32 cellular contexts compared by ENCODE assay signal in the genomic region with DNA sequence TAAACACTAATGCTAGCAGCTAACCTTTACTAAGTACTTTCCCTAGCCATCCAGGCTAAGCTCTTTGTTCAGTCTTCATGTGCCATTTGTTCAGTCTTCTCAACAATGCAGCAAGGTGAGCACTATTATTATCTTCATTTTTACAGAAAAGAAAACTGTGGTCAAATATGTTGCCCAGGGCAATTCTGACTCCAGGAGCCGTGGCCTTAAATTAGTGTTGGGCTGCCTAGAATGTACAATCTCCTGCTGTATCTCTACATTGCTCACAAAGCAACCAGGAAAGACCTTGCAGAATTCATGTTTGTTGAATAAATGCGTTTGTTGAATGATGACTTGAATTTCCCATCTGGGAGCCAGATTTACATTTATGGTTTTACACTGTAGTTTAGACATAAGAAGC. TPM values are rescaled to one million over a fixed set of nuclear protein-coding genes. Genes with fewer than 3 reads are reported as not detected.
DNase-seq lines count a peak whose midpoint lies in the region; ATAC-seq and TF ChIP-seq lines count a peak whose summit lies in the region.
"Had no signal": no experiment of that assay in that cellular context is flagged by ENCODE, and none has a peak within 500 bp of the region (broad histone marks: within the 10 kb centered on the region; RNA-seq: fewer than 3 reads in every experiment).

No MANE protein-coding gene starts in this region.

- H3K4me3 ChIP-seq in OCI-LY3 (ENCODE audit: low read length), result no peak overlapping the region
- no peak overlapping the region for H3K4me3 ChIP-seq in effector memory CD4-positive, alpha-beta T cell (ENCODE audit: insufficient read depth, low read depth, low read length, poor library complexity, severe bottlenecking)
- H3K4me3 ChIP-seq: GM23248, left lung, SJCRH30, skin epidermis, thoracic aorta, uterus had no signal

- no peaks in the 10 kb centered on the region for H3K27me3 Mint-ChIP-seq in activated T-cell treated with anti-CD3 and anti-CD28 coated beads, Interleukin-2, amount 50 U/mL, for 4 hours (ENCODE audit: low read depth)
- H3K27me3 Mint-ChIP-seq in stimulated activated memory B cell treated with anti-CD40 and anti-IgM and Interleukin-4, amounts not matched to agents 10 μg/mL and 1 μg/mL and 100 μg/mL, for 72 hours, result no peaks in the 10 kb centered on the region
- H3K27me3 Mint-ChIP-seq: brain; dendritic cell treated with granulocyte-macrophage colony-stimulating factor and Interleukin-4, amounts not matched to agents 40 ng/mL and 50 ng/mL, for 4 days; IgD-negative memory B cell; memory B cell; stimulated activated naive CD8-positive, alpha-beta T cell treated with anti-CD3 and anti-CD28 coated beads, Interleukin-15, amount 100 ng/mL, for 72 hours had no signal

- in situ Hi-C loops in GM13976 (cut with MboI; ENCODE audit: low sequenced_read_pairs, unreplicated experiment), result no loop called here

- H3K27ac ChIP-seq in OCI-LY3 (ENCODE audit: low read length), result no peak overlapping the region
- no peak overlapping the region for H3K27ac ChIP-seq in effector memory CD4-positive, alpha-beta T cell (ENCODE audit: insufficient read depth, low read length, poor library complexity, severe bottlenecking)
- H3K27ac ChIP-seq: GM23248, left lung, parathyroid adenoma, SJCRH30, skin epidermis, thoracic aorta, uterus had no signal

- peaks cover 9% of the 10 kb centered on the region for H3K36me3 Mint-ChIP-seq in activated T-cell treated with anti-CD3 and anti-CD28 coated beads, Interleukin-2, amount 50 U/mL, for 4 hours (ENCODE audit: insufficient read depth)
- H3K36me3 Mint-ChIP-seq in stimulated activated memory B cell treated with anti-CD40 and anti-IgM and Interleukin-4, amounts not matched to agents 10 μg/mL and 1 μg/mL and 100 μg/mL, for 72 hours, result no peaks in the 10 kb centered on the region
- H3K36me3 Mint-ChIP-seq: brain, IgD-negative memory B cell, memory B cell had no signal

- no peaks in the 10 kb centered on the region for H3K9me3 Mint-ChIP-seq in activated T-cell treated with anti-CD3 and anti-CD28 coated beads, Interleukin-2, amount 50 U/mL, for 4 hours
- no peaks in the 10 kb centered on the region for H3K9me3 Mint-ChIP-seq in stimulated activated memory B cell treated with anti-CD40 and anti-IgM and Interleukin-4, amounts not matched to agents 10 μg/mL and 1 μg/mL and 100 μg/mL, for 72 hours
- H3K9me3 Mint-ChIP-seq: brain; dendritic cell treated with granulocyte-macrophage colony-stimulating factor and Interleukin-4, amounts not matched to agents 40 ng/mL and 50 ng/mL, for 4 days; IgD-negative memory B cell; memory B cell had no signal

- no peak for DNase-seq in activated T-cell treated with anti-CD3 and anti-CD28 coated beads, Interleukin-2, amount 50 U/mL, for 4 hours
- no peak for DNase-seq in activated T-cell treated with anti-CD3 and anti-CD28 coated beads, Interleukin-2, amount 50 U/mL, for 48 hours
- DNase-seq in NCI-H1417 (lab: John Stamatoyannopoulos, UW) (peak in 2 of 3 experiments; percentile 64 to 94), GM13976 (ENCODE audit: low spot score) (no peak)
- DNase-seq in effector memory CD4-positive, alpha-beta T cell, result no peak
- DNase-seq: ACHN; activated naive CD4-positive, alpha-beta T cell treated with Interleukin-2 at 50 U/mL for 16 hours; activated T-cell treated with anti-CD3 and anti-CD28 coated beads, Interleukin-2, amount 50 U/mL, for 1 hour; BE2C; DMS53; glutamatergic neuron; GM23248; left lung; NCI-H187; NCI-H226; NCI-H774; RPMI8226; SJCRH30; stimulated activated naive CD8-positive, alpha-beta T cell treated with anti-CD3 and anti-CD28 coated beads, Interleukin-15, amount 100 ng/mL, for 72 hours; SW 1271; uterus had no signal

- H3K27ac Mint-ChIP-seq in stimulated activated memory B cell treated with anti-CD40 and anti-IgM and Interleukin-4, amounts not matched to agents 10 μg/mL and 1 μg/mL and 100 μg/mL, for 72 hours, result no peak overlapping the region
- H3K27ac Mint-ChIP-seq: dendritic cell treated with granulocyte-macrophage colony-stimulating factor and Interleukin-4, amounts not matched to agents 40 ng/mL and 50 ng/mL, for 4 days; IgD-negative memory B cell; memory B cell had no signal

- H3K4me1 Mint-ChIP-seq in activated T-cell treated with anti-CD3 and anti-CD28 coated beads, Interleukin-2, amount 50 U/mL, for 4 hours (ENCODE audit: low read depth), result peaks cover 35% of the 10 kb centered on the region
- no peaks in the 10 kb centered on the region for H3K4me1 Mint-ChIP-seq in stimulated activated memory B cell treated with anti-CD40 and anti-IgM and Interleukin-4, amounts not matched to agents 10 μg/mL and 1 μg/mL and 100 μg/mL, for 72 hours
- H3K4me1 Mint-ChIP-seq: IgD-negative memory B cell, memory B cell had no signal

- peak overlapping the region; percentile 11 for H3K4me3 Mint-ChIP-seq in activated T-cell treated with anti-CD3 and anti-CD28 coated beads, Interleukin-2, amount 50 U/mL, for 4 hours
- no peak overlapping the region for H3K4me3 Mint-ChIP-seq in stimulated activated memory B cell treated with anti-CD40 and anti-IgM and Interleukin-4, amounts not matched to agents 10 μg/mL and 1 μg/mL and 100 μg/mL, for 72 hours
- H3K4me3 Mint-ChIP-seq: brain; dendritic cell treated with granulocyte-macrophage colony-stimulating factor and Interleukin-4, amounts not matched to agents 40 ng/mL and 50 ng/mL, for 4 days; IgD-negative memory B cell; memory B cell had no signal

- H3K27me3 ChIP-seq in OCI-LY3 (ENCODE audit: low read depth, low read length), result no peaks in the 10 kb centered on the region
- no peaks in the 10 kb centered on the region for H3K27me3 ChIP-seq in effector memory CD4-positive, alpha-beta T cell (replicated peaks; ENCODE audit: control insufficient read depth, insufficient read depth, low read length, poor library complexity, severe bottlenecking)
- H3K27me3 ChIP-seq: BE2C, left lung, SJCRH30, uterus had no signal

- no peak overlapping the region for H3K9ac ChIP-seq in OCI-LY3 (ENCODE audit: low read length)
- H3K9ac ChIP-seq: GM23248, parathyroid adenoma had no signal

- H3K4me2 ChIP-seq in OCI-LY3 (ENCODE audit: low read length), result peak overlapping the region; percentile 50

- H3K79me2 ChIP-seq in OCI-LY3 (ENCODE audit: low read length), result no peaks in the 10 kb centered on the region
- H3K79me2 ChIP-seq: parathyroid adenoma had no signal

- no peaks in the 10 kb centered on the region for H3K36me3 ChIP-seq in OCI-LY3 (replicated peaks; ENCODE audit: low read depth, low read length)
- H3K36me3 ChIP-seq in effector memory CD4-positive, alpha-beta T cell (ENCODE audit: control insufficient read depth, insufficient read depth, low read length), result no peaks in the 10 kb centered on the region
- H3K36me3 ChIP-seq: BE2C, left lung, SJCRH30, thoracic aorta, uterus had no signal

- ATAC-seq in activated T-cell treated with anti-CD3 and anti-CD28 coated beads, Interleukin-2, amount 50 U/mL, for 4 hours, result no peak
- no peak for ATAC-seq in stimulated activated memory B cell treated with anti-CD40 and anti-IgM and Interleukin-4, amounts not matched to agents 10 μg/mL and 1 μg/mL and 100 μg/mL, for 72 hours
- ATAC-seq: esophagus mucosa; left lung; stimulated activated naive CD8-positive, alpha-beta T cell treated with anti-CD3 and anti-CD28 coated beads, Interleukin-15, amount 100 ng/mL, for 72 hours had no signal

- no peak for TF ChIP-seq CTCF in OCI-LY3 (IDR thresholded peaks at IDR 0.05; ENCODE audit: low read depth, low read length)
- no peak for TF ChIP-seq CTCF in GM13976 (IDR thresholded peaks at IDR 0.05; ENCODE audit: borderline replicate concordance, control extremely low read depth, extremely low read depth, insufficient read depth, missing control alignments)

- no peaks in the 10 kb centered on the region for H3K9me3 ChIP-seq in OCI-LY3 (ENCODE audit: insufficient read depth, low read length)
- H3K9me3 ChIP-seq in effector memory CD4-positive, alpha-beta T cell (ENCODE audit: control insufficient read depth, low read length), result no peaks in the 10 kb centered on the region
- H3K9me3 ChIP-seq: BE2C, left lung, SJCRH30, thoracic aorta, uterus had no signal

- peaks cover 12% of the 10 kb centered on the region for H3K4me1 ChIP-seq in OCI-LY3 (ENCODE audit: low read length)
- no peaks in the 10 kb centered on the region for H3K4me1 ChIP-seq in effector memory CD4-positive, alpha-beta T cell (ENCODE audit: control insufficient read depth, insufficient read depth, low read length, poor library complexity, severe bottlenecking)
- H3K4me1 ChIP-seq: BE2C, left lung, parathyroid adenoma, uterus had no signal

- H2AFZ ChIP-seq in OCI-LY3 (ENCODE audit: low read depth, low read length), result no peak overlapping the region
- H2AFZ ChIP-seq: GM23248, parathyroid adenoma had no signal

- no peaks in the 10 kb centered on the region for H4K20me1 ChIP-seq in OCI-LY3 (ENCODE audit: insufficient read depth, low read length)

RNA-seq across cellular contexts. Expression of a gene that starts 14.1 kb away (rescaled TPM):
- 1 to 10 TPM in 2 of 3 donors, under 1 TPM in 1; 0.65 to 1.2 (median 1.2) TPM for total RNA-seq in activated T-cell treated with anti-CD3 and anti-CD28 coated beads, Interleukin-2, amount 50 U/mL, for 4 hours
- total RNA-seq: GM23248, OCI-LY7 had no signal

RNA-seq across cellular contexts. Expression of a gene that starts 44.4 kb away (rescaled TPM):
- 10 to 100 TPM; 59.8 to 62.4 (median 60.7) TPM for total RNA-seq in activated T-cell treated with anti-CD3 and anti-CD28 coated beads, Interleukin-2, amount 50 U/mL, for 4 hours

Comparison
In these comparisons a context has a peak if more than half of its experiments do, and no peak if none do; other contexts are left out.
1. DNase-seq: peak in NCI-H1417 (2 of 3); none in activated T-cell treated with anti-CD3 and anti-CD28 coated beads, Interleukin-2, amount 50 U/mL, for 4 hours (single experiment), activated T-cell treated with anti-CD3 and anti-CD28 coated beads, Interleukin-2, amount 50 U/mL, for 48 hours (0 of 2), GM13976 (single experiment) and effector memory CD4-positive, alpha-beta T cell (0 of 3).